ENCODE assay signal across 9 cellular contexts in genomic region chr11:1559103-1559951, GRCh38. TPM values are rescaled to one million over a fixed set of nuclear protein-coding genes. Genes with fewer than 3 reads are reported as not detected.
DNase-seq lines count a peak whose midpoint lies in the region; ATAC-seq, FAIRE-seq and TF ChIP-seq lines count a peak whose summit lies in the region.
"Had no signal": no experiment of that assay in that cellular context is flagged by ENCODE, and none has a peak within 500 bp of the region (broad histone marks: within the 10 kb centered on the region; RNA-seq: fewer than 3 reads in every experiment).

No MANE protein-coding gene starts in this region.

- intact Hi-C loops in ovary (cut with DNase I) = loop anchor here in 1 of 4 donors (2.0 kb wide), 1 partner anchor 13 kb away; the partner anchor contains the start of gene DUSP8

- ATAC-seq in SK-N-SH treated with all-trans-retinoic acid at 6 μM for 48 hours (peak; percentile 46), GM21737 (IDR thresholded peaks at IDR 0.05; ENCODE audit: unreplicated experiment) (no peak), GM21381 (IDR thresholded peaks at IDR 0.05; ENCODE audit: unreplicated experiment) (no peak)
- no peak for ATAC-seq in activated naive CD8-positive, alpha-beta T cell treated with anti-CD3 and anti-CD28 coated beads, Interleukin-2, amount 50 U/mL, for 24 hours

- no peaks in the 10 kb centered on the region for H3K27me3 ChIP-seq in ovary

- peaks cover 2% of the 10 kb centered on the region for H3K27me3 Mint-ChIP-seq in activated naive CD8-positive, alpha-beta T cell treated with anti-CD3 and anti-CD28 coated beads, Interleukin-2, amount 50 U/mL, for 24 hours

- H3K36me3 Mint-ChIP-seq in activated naive CD8-positive, alpha-beta T cell treated with anti-CD3 and anti-CD28 coated beads, Interleukin-2, amount 50 U/mL, for 24 hours (ENCODE audit: low read depth) = no peaks in the 10 kb centered on the region

- no peak for TF ChIP-seq EP300 in ovary (IDR thresholded peaks at IDR 0.05)

- in situ Hi-C loops in GM13977 (cut with MboI; ENCODE audit: low pct_unique_long_range_greater_than_20kb, low sequenced_read_pairs, unreplicated experiment) = no loop called here

- no peak overlapping the region for H3K4me3 Mint-ChIP-seq in activated naive CD8-positive, alpha-beta T cell treated with anti-CD3 and anti-CD28 coated beads, Interleukin-2, amount 50 U/mL, for 24 hours

- TF ChIP-seq CTCF in GM13977 (IDR thresholded peaks at IDR 0.05; ENCODE audit: extremely low read depth, insufficient read depth, missing control alignments) (no peak), ovary (IDR thresholded peaks at IDR 0.05) (no peak)

- DNase-seq in GM13977 (ENCODE audit: low spot score) (peak; percentile 38), frontal cortex (ENCODE audit: low spot score in 2 of 2) (peak; percentile 92 to 94), ovary (peak in 4 of 5 donors; percentile 54 to 67 (median 61)), NCI-H187 (lab: John Stamatoyannopoulos, UW) (no peak)
- no peak for DNase-seq in activated naive CD8-positive, alpha-beta T cell treated with anti-CD3 and anti-CD28 coated beads, Interleukin-2, amount 50 U/mL, for 24 hours

- no peak for FAIRE-seq in frontal cortex (lab: Jason Lieb, UNC)
- FAIRE-seq: endometrium had no signal

- no peak for TF ChIP-seq POLR2A in ovary (IDR thresholded peaks at IDR 0.05)

- peak overlapping the region; percentile 46 to 69 for H3K27ac ChIP-seq in ovary

- no peaks in the 10 kb centered on the region for H3K4me1 Mint-ChIP-seq in activated naive CD8-positive, alpha-beta T cell treated with anti-CD3 and anti-CD28 coated beads, Interleukin-2, amount 50 U/mL, for 24 hours

- H3K9me3 Mint-ChIP-seq in activated naive CD8-positive, alpha-beta T cell treated with anti-CD3 and anti-CD28 coated beads, Interleukin-2, amount 50 U/mL, for 24 hours = no peaks in the 10 kb centered on the region

- H3K4me3 ChIP-seq in ovary = no peak overlapping the region

- 60 to 70% (median 66%) methylated on average over 27 to 30 of the region's 30 CpGs for WGBS in ovary, 3 donors

- H3K27ac Mint-ChIP-seq in activated naive CD8-positive, alpha-beta T cell treated with anti-CD3 and anti-CD28 coated beads, Interleukin-2, amount 50 U/mL, for 24 hours = no peak overlapping the region

- no peaks in the 10 kb centered on the region for H3K9me3 ChIP-seq in ovary

- H3K36me3 ChIP-seq in ovary = no peaks in the 10 kb centered on the region

- H3K4me1 ChIP-seq in ovary (ENCODE audit: insufficient read depth) = peaks cover 6% of the 10 kb centered on the region

TF ChIP-seq in SK-N-SH treated with all-trans-retinoic acid at 6 μM for 48 hours, 23 proteins besides CTCF, POLR2A, EP300 and RAD21:
- TF ChIP-seq ZC3H10 (CRISPR knock-in tag; IDR thresholded peaks at IDR 0.05) (no peak), TCF4 (CRISPR knock-in tag; IDR thresholded peaks at IDR 0.05; ENCODE audit: borderline replicate concordance) (no peak), ZFP3 (CRISPR knock-in tag; IDR thresholded peaks at IDR 0.05) (0 out of 2 replicates have a peak, but pooled peaks have one; percentile 37)

RNA-seq across cellular contexts. Expression of gene DUSP8, which starts 12.7 kb away (rescaled TPM):
- total RNA-seq in frontal cortex = 4.1 TPM
- 10 to 100 TPM in 2 of 7 donors, 1 to 10 TPM in 3, under 1 TPM in 2; 0.38 to 14.9 (median 1.3) TPM for total RNA-seq in ovary
- 1 to 10 TPM in 1 of 2 donors, under 1 TPM in 1; 0.59 to 1.6 TPM for polyA plus RNA-seq in ovary

RNA-seq across cellular contexts. Expression of gene KRTAP5-1, which starts 25.8 kb away (rescaled TPM):
- total RNA-seq in frontal cortex = not detected
- not detected for total RNA-seq in ovary
- polyA plus RNA-seq in ovary = not detected

RNA-seq across cellular contexts. Expression of gene KRTAP5-2, which starts 38.8 kb away (rescaled TPM):
- total RNA-seq in frontal cortex = not detected
- not detected for total RNA-seq in ovary
- polyA plus RNA-seq in ovary = not detected

RNA-seq across cellular contexts. Expression of gene KRTAP5-3, which starts 48.9 kb away (rescaled TPM):
- not detected for total RNA-seq in frontal cortex
- not detected for total RNA-seq in ovary
- not detected for polyA plus RNA-seq in ovary

Comparison
In these comparisons a context has a peak if more than half of its experiments do, and no peak if none do; other contexts are left out.
1. DNase-seq: peak in GM13977 (single experiment), frontal cortex (2 of 2) and ovary (4 of 5); none in activated naive CD8-positive, alpha-beta T cell treated with anti-CD3 and anti-CD28 coated beads, Interleukin-2, amount 50 U/mL, for 24 hours (single experiment) and NCI-H187 (0 of 2).